ENCODE assay signal across 8 cellular contexts in the genomic region with DNA sequence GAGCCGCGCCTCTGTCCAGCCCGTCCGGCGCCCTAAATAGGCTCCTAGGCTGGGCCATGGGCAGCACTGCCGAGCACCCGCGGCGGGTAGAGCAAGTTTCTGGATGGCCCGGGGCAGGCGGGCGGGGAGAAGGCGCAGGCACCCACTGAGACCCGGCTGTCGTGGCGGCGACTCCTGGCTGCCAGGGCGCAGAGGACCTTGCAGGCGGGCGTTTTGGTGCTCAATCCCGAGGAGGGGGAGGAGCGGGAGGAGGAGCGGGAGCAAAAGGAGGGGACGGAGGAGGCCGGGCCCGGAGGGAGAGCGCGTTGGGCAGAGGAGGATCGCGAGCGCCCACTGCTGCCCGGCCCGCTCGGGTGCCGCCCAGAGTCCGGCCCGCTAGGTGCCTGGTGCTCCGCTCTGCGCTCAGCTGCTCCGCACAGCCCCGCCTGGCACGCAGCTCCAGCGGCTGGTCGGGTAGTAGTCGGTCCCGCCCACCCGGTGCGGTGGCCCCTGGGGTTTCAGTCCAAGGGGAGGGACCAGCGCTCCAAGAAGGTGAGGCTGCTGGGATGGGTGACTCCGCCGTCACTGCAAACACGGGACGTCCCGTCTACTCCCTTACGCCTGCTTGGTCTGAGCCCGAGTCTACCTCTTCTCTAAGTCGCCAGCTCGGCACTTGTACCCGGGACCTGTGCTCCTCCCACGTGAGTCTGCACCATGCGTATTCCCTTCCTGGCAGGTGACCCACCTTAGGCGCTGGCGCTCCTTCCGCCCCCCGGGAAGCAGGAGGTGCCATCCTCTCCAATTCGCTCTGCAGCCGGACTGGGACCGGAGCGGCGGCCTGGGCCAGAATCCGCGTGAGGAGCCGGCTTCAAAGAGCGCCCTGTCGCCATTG. TPM values are rescaled to one million over a fixed set of nuclear protein-coding genes. Genes with fewer than 3 reads are reported as not detected.
DNase-seq lines count a peak whose midpoint lies in the region; ATAC-seq and TF ChIP-seq lines count a peak whose summit lies in the region.

A gene (minus strand): TSS at position 194 of the 871 bp plus-strand sequence. CDS start 28,889 bp downstream, outside the sequence.

- no peak within 1 kb of the TSS for H3K27ac Mint-ChIP-seq in activated T-cell treated with anti-CD3 and anti-CD28 coated beads, Interleukin-2, amount 50 U/mL, for 24 hours
- peak within 1 kb of the TSS; percentile 72 to 96 (median 88) for H3K27ac Mint-ChIP-seq in naive B cell

- TF ChIP-seq CTCF in fibroblast of the aortic adventitia (IDR thresholded peaks at IDR 0.05; ENCODE audit: insufficient read depth, low read length): peak; percentile 74

- H3K4me3 Mint-ChIP-seq in activated T-cell treated with anti-CD3 and anti-CD28 coated beads, Interleukin-2, amount 50 U/mL, for 24 hours: peak within 1 kb of the TSS; percentile 69
- peak within 1 kb of the TSS; percentile 96 to 99 (median 98) for H3K4me3 Mint-ChIP-seq in naive B cell

- peaks cover 17% of the 10 kb centered on the region for H3K4me1 Mint-ChIP-seq in activated T-cell treated with anti-CD3 and anti-CD28 coated beads, Interleukin-2, amount 50 U/mL, for 24 hours (ENCODE audit: low read depth)
- H3K4me1 Mint-ChIP-seq in naive B cell: peaks cover 47 to 80% (median 75%) of the 10 kb centered on the region in 3 donors

- DNase-seq in SHP77 (lab: John Stamatoyannopoulos, UW) (peak; percentile 34 to 77), SHP77 treated with DMSO at 0.1 percent for 48 hours (lab: John Stamatoyannopoulos, UW) (no peak), NCI-H187 treated with DMSO at 0.1 percent for 48 hours (lab: John Stamatoyannopoulos, UW) (peak; percentile 77), fibroblast of the aortic adventitia (ENCODE audit: low read depth) (peak; percentile 72), naive B cell (peak; percentile 76), stromal cell of bone marrow (ENCODE audit: low read depth) (peak; percentile 54)
- peak; percentile 66 for DNase-seq in activated T-cell treated with anti-CD3 and anti-CD28 coated beads, Interleukin-2, amount 50 U/mL, for 24 hours

- H3K36me3 Mint-ChIP-seq in activated T-cell treated with anti-CD3 and anti-CD28 coated beads, Interleukin-2, amount 50 U/mL, for 24 hours (ENCODE audit: low read depth): no peaks in the 10 kb centered on the region
- no peaks in the 10 kb centered on the region for H3K36me3 Mint-ChIP-seq in naive B cell

- ATAC-seq in HG02884 (IDR thresholded peaks at IDR 0.05; ENCODE audit: unreplicated experiment): peak; percentile 68
- peak; percentile 87 to 88 for ATAC-seq in naive B cell (ENCODE audit: low read depth in 2 of 2)

- peaks cover 67% of the 10 kb centered on the region for H3K27me3 Mint-ChIP-seq in activated T-cell treated with anti-CD3 and anti-CD28 coated beads, Interleukin-2, amount 50 U/mL, for 24 hours
- no peaks in the 10 kb centered on the region for H3K27me3 Mint-ChIP-seq in naive B cell

- H3K4me3 ChIP-seq in fibroblast of the aortic adventitia (ENCODE audit: low read depth, low read length): peak within 1 kb of the TSS; percentile 67

- no peaks in the 10 kb centered on the region for H3K9me3 Mint-ChIP-seq in activated T-cell treated with anti-CD3 and anti-CD28 coated beads, Interleukin-2, amount 50 U/mL, for 24 hours
- H3K9me3 Mint-ChIP-seq in naive B cell: no peaks in the 10 kb centered on the region

RNA-seq across cellular contexts. Expression of the gene that starts here (rescaled TPM):
- total RNA-seq in fibroblast of the aortic adventitia (ENCODE audit: low replicate concordance): 2.5 and 6.8 TPM in 2 replicates
- 10 to 100 TPM in 5 of 6 donors, 1 to 10 TPM in 1; 5.8 to 23.9 (median 16.0) TPM for polyA plus RNA-seq in naive B cell (ENCODE audit: low read depth in 6 of 6)
